ENCODE assay signal across 9 cellular contexts in the genomic region with DNA sequence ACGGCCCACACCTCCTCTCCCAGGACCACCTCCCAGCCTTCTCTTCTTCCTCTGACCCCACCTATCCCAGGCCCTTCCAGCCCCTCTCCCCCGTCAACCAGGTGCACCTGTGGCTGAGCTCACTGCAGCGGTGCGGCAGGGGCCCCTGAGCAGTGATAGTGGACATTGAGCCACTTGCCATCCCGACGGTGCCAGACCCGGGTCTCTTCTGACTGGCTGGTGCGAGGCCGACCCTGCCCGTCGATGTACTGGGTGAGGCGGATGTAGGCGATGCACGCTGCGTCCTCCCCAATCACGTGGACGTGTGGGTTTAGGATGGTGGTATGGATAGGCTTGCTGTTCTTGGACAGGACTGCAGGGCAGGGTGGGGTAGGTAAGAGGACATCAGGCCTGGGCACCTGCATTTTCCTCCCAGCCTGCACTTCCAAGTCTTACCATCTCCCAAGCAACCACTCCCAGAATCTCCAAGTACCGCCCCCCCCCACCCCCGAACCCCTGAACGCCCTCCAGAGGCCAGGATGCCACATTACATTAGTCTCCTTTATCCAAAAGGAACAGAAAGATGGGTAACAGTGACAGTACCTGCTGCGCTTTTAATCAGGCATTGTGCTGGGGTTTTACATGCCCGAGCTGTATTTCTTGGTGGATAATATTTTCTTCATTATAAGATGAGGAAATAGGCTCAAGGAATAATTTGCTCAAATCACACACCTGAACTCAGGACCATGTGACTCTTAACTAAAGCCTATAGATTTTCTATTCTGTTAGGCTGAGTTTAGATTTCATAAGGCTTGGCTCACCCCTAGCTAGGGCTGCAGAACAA. TPM values are rescaled to one million over a fixed set of nuclear protein-coding genes. Genes with fewer than 3 reads are reported as not detected.
DNase-seq lines count a peak whose midpoint lies in the region; TF ChIP-seq lines count a peak whose summit lies in the region.
"Had no signal": no experiment of that assay in that cellular context is flagged by ENCODE, and none has a peak within 500 bp of the region (broad histone marks: within the 10 kb centered on the region; RNA-seq: fewer than 3 reads in every experiment).

No MANE protein-coding gene starts in this region.

- H3K9me2 ChIP-seq in Karpas-422 (replicated peaks; ENCODE audit: insufficient read depth, low read length), result no peaks in the 10 kb centered on the region

- no peak overlapping the region for H3K9ac ChIP-seq in Karpas-422 (ENCODE audit: low read length)

- peaks cover 5% of the 10 kb centered on the region; the same call in 1 of the 2 replicates for H3K36me3 ChIP-seq in Karpas-422 (ENCODE audit: insufficient read depth, low read length)
- no peaks in the 10 kb centered on the region for H3K36me3 ChIP-seq in breast epithelium
- H3K36me3 ChIP-seq in osteoblast (ENCODE audit: insufficient read depth, low read length), result peaks cover 20% of the 10 kb centered on the region

- H3K4me1 ChIP-seq in Karpas-422 (ENCODE audit: low read length) (peaks cover 15% of the 10 kb centered on the region), breast epithelium (peaks cover 0 to 12% of the 10 kb centered on the region in 2 donors), osteoblast (ENCODE audit: insufficient read depth, low read length) (peaks cover 29% of the 10 kb centered on the region)

- H3K4me3 ChIP-seq in Karpas-422 (ENCODE audit: low read length) (no peak overlapping the region), breast epithelium (no peak overlapping the region), osteoblast (ENCODE audit: insufficient read depth, low read length) (no peak overlapping the region)

- H3K9me3 ChIP-seq in Karpas-422 (ENCODE audit: low read length) (no peaks in the 10 kb centered on the region), breast epithelium (no peaks in the 10 kb centered on the region), osteoblast (ENCODE audit: low read depth, low read length) (no peaks in the 10 kb centered on the region)
- H3K9me3 ChIP-seq: heart left ventricle had no signal

- no peak for TF ChIP-seq CTCF in breast epithelium (IDR thresholded peaks at IDR 0.05)
- peak; percentile 20 for TF ChIP-seq CTCF in osteoblast (IDR thresholded peaks at IDR 0.05; ENCODE audit: extremely low read depth, low read depth, low read length)

- no peak overlapping the region for H2AFZ ChIP-seq in Karpas-422 (ENCODE audit: low read length)
- no peak overlapping the region for H2AFZ ChIP-seq in osteoblast (ENCODE audit: low read length)

- no peaks in the 10 kb centered on the region for H4K20me1 ChIP-seq in Karpas-422 (ENCODE audit: insufficient read depth, low read depth, low read length)
- no peaks in the 10 kb centered on the region for H4K20me1 ChIP-seq in osteoblast (ENCODE audit: insufficient read depth, low read length)

- H3K27ac ChIP-seq in Karpas-422 (ENCODE audit: low read length), result no peak overlapping the region
- peak overlapping the region; percentile 82 to 84 for H3K27ac ChIP-seq in breast epithelium
- peak overlapping the region; percentile 74 for H3K27ac ChIP-seq in osteoblast (ENCODE audit: low read depth, low read length)

- H3K4me2 ChIP-seq in Karpas-422 (ENCODE audit: low read depth, low read length, poor library complexity, severe bottlenecking), result no peak overlapping the region
- no peak overlapping the region for H3K4me2 ChIP-seq in osteoblast (ENCODE audit: insufficient read depth, low read length)

- intact Hi-C loops in breast epithelium (cut with DNase I; ENCODE audit: low total_unique reads), result no loop called here

- TF ChIP-seq POLR2A in breast epithelium (IDR thresholded peaks at IDR 0.05), result no peak

- DNase-seq in ELR (ENCODE audit: low read depth) (peak; percentile 61), Karpas-422 (peak; percentile 68), breast epithelium (ENCODE audit: low spot score in 2 of 2) (no peak), osteoblast (ENCODE audit: insufficient read length, low spot score, missing footprints) (peak; percentile 90), GM19238 (ENCODE audit: insufficient read length, low spot score) (no peak), GF-D8 (lab: John Stamatoyannopoulos, UW) (no peak)
- DNase-seq in stimulated activated CD4-positive, alpha-beta T cell treated with anti-CD3 and anti-CD28 coated beads, Interleukin-2, amount 100 ng/mL, for 24 hours, result no peak
- DNase-seq: activated naive CD4-positive, alpha-beta T cell treated with Interleukin-2 at 50 U/mL for 16 hours; heart left ventricle had no signal

- H3K27me3 ChIP-seq in Karpas-422 (ENCODE audit: low read length) (no peaks in the 10 kb centered on the region), breast epithelium (no peaks in the 10 kb centered on the region), osteoblast (ENCODE audit: insufficient read depth, low read length) (no peaks in the 10 kb centered on the region)
- H3K27me3 ChIP-seq: heart left ventricle had no signal

- H3K79me2 ChIP-seq in Karpas-422 (ENCODE audit: low read length) (peaks cover 6% of the 10 kb centered on the region), osteoblast (ENCODE audit: insufficient read depth, low read length) (peaks cover 10% of the 10 kb centered on the region)

RNA-seq across cellular contexts. Expression of gene NDST2, which starts 3.7 kb away (rescaled TPM):
- 38.2 and 47.0 TPM in 2 replicates for total RNA-seq in Karpas-422 (2014; rRNA removed; shearing (Covaris generic); ENCODE audit: low replicate concordance)
- total RNA-seq in breast epithelium (10 to 100 TPM; 30.7 to 37.7 (median 33.8) TPM), osteoblast (30.4 and 35.8 TPM in 2 replicates)

RNA-seq across cellular contexts. Expression of gene ZSWIM8, which starts 29.7 kb away (rescaled TPM):
- 33.0 and 49.5 TPM in 2 replicates for total RNA-seq in Karpas-422 (2014; rRNA removed; shearing (Covaris generic); ENCODE audit: low replicate concordance)
- total RNA-seq in breast epithelium (10 to 100 TPM; 79.2 to 87.8 (median 84.2) TPM), osteoblast (63.1 and 76.7 TPM in 2 replicates)

RNA-seq across cellular contexts. Expression of gene CHCHD1, which starts 33.3 kb away (rescaled TPM):
- total RNA-seq in Karpas-422 (2014; rRNA removed; shearing (Covaris generic); ENCODE audit: low replicate concordance), result 39.0 and 57.5 TPM in 2 replicates
- total RNA-seq in breast epithelium, result 10 to 100 TPM; 25.1 to 37.0 (median 29.9) TPM
- total RNA-seq in osteoblast, result 11.2 and 12.7 TPM in 2 replicates

RNA-seq across cellular contexts. Expression of gene CAMK2G, which starts 59.2 kb away (rescaled TPM):
- total RNA-seq in Karpas-422 (2014; rRNA removed; shearing (Covaris generic); ENCODE audit: low replicate concordance), result 28.2 and 33.5 TPM in 2 replicates
- total RNA-seq in breast epithelium (10 to 100 TPM; 22.6 to 28.0 (median 27.2) TPM), osteoblast (22.4 and 28.3 TPM in 2 replicates)

Comparison
In these comparisons a context has a peak if more than half of its experiments do, and no peak if none do; other contexts are left out.
1. DNase-seq: peak in ELR (single experiment), Karpas-422 (single experiment) and osteoblast (single experiment); none in breast epithelium (0 of 2), stimulated activated CD4-positive, alpha-beta T cell treated with anti-CD3 and anti-CD28 coated beads, Interleukin-2, amount 100 ng/mL, for 24 hours (0 of 2), GM19238 (single experiment) and GF-D8 (single experiment).